In the genomic region with DNA sequence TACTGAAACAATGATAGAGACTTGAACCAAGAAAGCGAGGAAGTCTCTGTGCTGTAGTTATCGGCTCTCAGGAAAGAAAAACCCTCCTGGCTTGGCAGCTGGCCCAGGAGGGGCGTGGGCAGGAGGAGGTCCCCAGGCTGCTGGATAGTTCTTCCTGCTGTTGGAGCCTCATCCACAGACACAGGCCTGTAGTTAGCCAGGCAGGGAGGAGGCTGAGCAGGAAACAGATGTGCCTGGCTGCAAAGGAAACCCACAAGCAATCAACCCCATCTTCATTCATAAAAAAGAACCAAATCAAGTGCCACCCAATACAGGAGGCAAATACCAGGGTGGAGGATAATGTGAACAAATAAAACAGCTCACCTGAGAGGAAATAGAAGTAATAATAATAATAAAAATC, we compare ENCODE assay signal across 9 cellular contexts.
DNase-seq lines count a peak whose midpoint lies in the region; ATAC-seq, FAIRE-seq and TF ChIP-seq lines count a peak whose summit lies in the region.
"Had no signal": no experiment of that assay in that cellular context is flagged by ENCODE, and none has a peak within 500 bp of the region (broad histone marks: within the 10 kb centered on the region; RNA-seq: fewer than 3 reads in every experiment).

No MANE protein-coding gene starts in this region.

- no peak for ATAC-seq in activated CD4-positive, alpha-beta T cell treated with anti-CD3 and anti-CD28 coated beads for 36 hours
- no peak for ATAC-seq in HG02852 (IDR thresholded peaks at IDR 0.05; ENCODE audit: unreplicated experiment)

- H3K9me1 ChIP-seq in keratinocyte (ENCODE audit: control insufficient read depth, extremely low read depth, insufficient read depth, low read length) = no peaks in the 10 kb centered on the region

- in situ Hi-C loops in astrocyte of the cerebellum (cut with HindIII; ENCODE audit: low sequenced_read_pairs) = no loop called here

- no peaks in the 10 kb centered on the region for H3K4me1 ChIP-seq in keratinocyte (ENCODE audit: control insufficient read depth, extremely low read depth, insufficient read depth, low read length)

- peaks cover 3% of the 10 kb centered on the region for H3K9me3 ChIP-seq in keratinocyte (ENCODE audit: control insufficient read depth, low read depth, low read length)

- intact Hi-C loops in activated CD4-positive, alpha-beta T cell treated with anti-CD3 and anti-CD28 coated beads for 36 hours (cut with DNase I, micrococcal nuclease) = no loop called here

- H3K27me3 Mint-ChIP-seq in activated CD4-positive, alpha-beta T cell treated with anti-CD3 and anti-CD28 coated beads for 36 hours = peaks cover 24% of the 10 kb centered on the region

- CTCF ChIA-PET in activated CD4-positive, alpha-beta T cell treated with anti-CD3 and anti-CD28 coated beads for 36 hours (lab: Charles Lee) = no interaction called here

- no peak overlapping the region for H3K4me3 Mint-ChIP-seq in activated CD4-positive, alpha-beta T cell treated with anti-CD3 and anti-CD28 coated beads for 36 hours
- H3K4me3 Mint-ChIP-seq: activated naive CD8-positive, alpha-beta T cell had no signal

- POLR2A ChIA-PET in activated CD4-positive, alpha-beta T cell treated with anti-CD3 and anti-CD28 coated beads for 36 hours (lab: Charles Lee) = no interaction called here

- peaks cover 12% of the 10 kb centered on the region for H3K4me1 Mint-ChIP-seq in activated CD4-positive, alpha-beta T cell treated with anti-CD3 and anti-CD28 coated beads for 36 hours

- no peaks in the 10 kb centered on the region for H3K36me3 Mint-ChIP-seq in activated CD4-positive, alpha-beta T cell treated with anti-CD3 and anti-CD28 coated beads for 36 hours (ENCODE audit: low read depth)
- H3K36me3 Mint-ChIP-seq: activated naive CD8-positive, alpha-beta T cell had no signal

- no peaks in the 10 kb centered on the region for H3K36me3 ChIP-seq in keratinocyte (ENCODE audit: control insufficient read depth in 2 of 2, extremely low read depth in 1 of 2, insufficient read depth in 2 of 2, low read length in 2 of 2)

- peak overlapping the region; percentile 61 for H2AFZ ChIP-seq in keratinocyte (ENCODE audit: control insufficient read depth, low read length)

- dilution Hi-C loops in keratinocyte (cut with MboI; ENCODE audit: extremely low pct_ligation_motif_present, low sequenced_read_pairs) = no loop called here

- H3K79me2 ChIP-seq in keratinocyte (ENCODE audit: control insufficient read depth, insufficient read depth, low read length) = no peaks in the 10 kb centered on the region

- no peak overlapping the region for H3K4me3 ChIP-seq in astrocyte of the cerebellum (ENCODE audit: low read depth, low read length)
- H3K4me3 ChIP-seq in keratinocyte (ENCODE audit: control insufficient read depth in 2 of 3, extremely low read depth in 1 of 3, insufficient read depth in 2 of 3, low read depth in 1 of 3, low read length in 3 of 3) = no peak overlapping the region

- no peak overlapping the region for H3K27ac ChIP-seq in keratinocyte (ENCODE audit: control insufficient read depth, insufficient read depth, low read length)

- peak; percentile 89 for FAIRE-seq in keratinocyte (lab: Jason Lieb, UNC)

- H3K9ac ChIP-seq in keratinocyte (ENCODE audit: control insufficient read depth, extremely low read depth, insufficient read depth, low read length) = no peak overlapping the region

- no peak overlapping the region for H3K27ac Mint-ChIP-seq in activated CD4-positive, alpha-beta T cell treated with anti-CD3 and anti-CD28 coated beads for 36 hours
- H3K27ac Mint-ChIP-seq: activated naive CD8-positive, alpha-beta T cell had no signal

- H3K9me3 Mint-ChIP-seq in activated CD4-positive, alpha-beta T cell treated with anti-CD3 and anti-CD28 coated beads for 36 hours (ENCODE audit: low read depth) = no peaks in the 10 kb centered on the region

- DNase-seq in EL (peak; percentile 62), NCI-H2196 (lab: John Stamatoyannopoulos, UW; ENCODE audit: unreplicated experiment) (peak; percentile 39), astrocyte of the cerebellum (ENCODE audit: low read depth) (peak; percentile 43), keratinocyte (ENCODE audit: low read depth, low spot score) (peak; percentile 2), retina (no peak)
- no peak for DNase-seq in activated CD4-positive, alpha-beta T cell treated with anti-CD3 and anti-CD28 coated beads for 36 hours
- DNase-seq in NK-92 treated with Interleukin-12 subunit alpha and Interleukin-12 subunit beta, amount 100 ng/mL, for 24 hours (lab: John Stamatoyannopoulos, UW) = no peak

- H3K27me3 ChIP-seq in keratinocyte (ENCODE audit: control insufficient read depth, extremely low read depth, insufficient read depth, low read length) = no peaks in the 10 kb centered on the region

- no peak overlapping the region for H3K4me2 ChIP-seq in keratinocyte (ENCODE audit: control insufficient read depth, extremely low read depth, insufficient read depth, low read depth, low read length)

- H4K20me1 ChIP-seq in keratinocyte (ENCODE audit: control insufficient read depth, extremely low read depth, insufficient read depth, low read length) = no peaks in the 10 kb centered on the region

- TF ChIP-seq CTCF in astrocyte of the cerebellum (IDR thresholded peaks at IDR 0.05; ENCODE audit: low read depth, low read length, missing control alignments) = no peak
- no peak for TF ChIP-seq CTCF in keratinocyte (optimal IDR thresholded peaks at IDR 0.05 in 1 of 3, IDR thresholded peaks at IDR 0.05 in 1 of 3, conservative IDR thresholded peaks at IDR 0.05 in 1 of 3; ENCODE audit: extremely low read depth in 1 of 3, insufficient read depth in 2 of 3, low read length in 3 of 3)

Comparison
In these comparisons a context has a peak if more than half of its experiments do, and no peak if none do; other contexts are left out.
1. DNase-seq: peak in EL (single experiment), NCI-H2196 (single experiment), astrocyte of the cerebellum (single experiment) and keratinocyte (single experiment); none in activated CD4-positive, alpha-beta T cell treated with anti-CD3 and anti-CD28 coated beads for 36 hours (single experiment), retina (single experiment) and NK-92 treated with Interleukin-12 subunit alpha and Interleukin-12 subunit beta, amount 100 ng/mL, for 24 hours (single experiment).